2 cellular contexts compared by ENCODE assay signal in the genomic region with DNA sequence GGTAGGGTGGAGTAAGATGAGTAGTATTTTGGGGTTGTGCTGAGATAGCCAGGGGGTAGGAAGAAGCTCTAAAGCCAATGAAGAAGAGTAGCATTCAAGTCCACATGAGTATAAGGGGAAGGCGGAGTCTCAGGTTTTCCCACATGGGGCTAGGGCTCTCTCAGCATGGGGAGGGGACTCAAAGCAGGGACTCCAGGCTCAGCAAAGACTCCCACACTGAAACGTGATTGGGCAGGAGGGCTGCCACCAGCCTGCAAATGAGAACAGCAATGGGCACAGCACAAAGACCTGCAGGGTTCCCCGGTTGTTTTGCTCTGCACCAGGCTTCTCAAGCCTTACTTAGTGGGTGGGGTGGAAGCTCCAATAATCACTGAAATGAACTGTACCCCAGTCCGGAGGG.
TF ChIP-seq lines count a peak whose summit lies in the region.

No MANE protein-coding gene starts in this region.

TF ChIP-seq in SK-N-SH, 30 proteins besides CTCF, POLR2A, EP300 and RAD21 (continued from another document):
- TF ChIP-seq, protein P1, sequence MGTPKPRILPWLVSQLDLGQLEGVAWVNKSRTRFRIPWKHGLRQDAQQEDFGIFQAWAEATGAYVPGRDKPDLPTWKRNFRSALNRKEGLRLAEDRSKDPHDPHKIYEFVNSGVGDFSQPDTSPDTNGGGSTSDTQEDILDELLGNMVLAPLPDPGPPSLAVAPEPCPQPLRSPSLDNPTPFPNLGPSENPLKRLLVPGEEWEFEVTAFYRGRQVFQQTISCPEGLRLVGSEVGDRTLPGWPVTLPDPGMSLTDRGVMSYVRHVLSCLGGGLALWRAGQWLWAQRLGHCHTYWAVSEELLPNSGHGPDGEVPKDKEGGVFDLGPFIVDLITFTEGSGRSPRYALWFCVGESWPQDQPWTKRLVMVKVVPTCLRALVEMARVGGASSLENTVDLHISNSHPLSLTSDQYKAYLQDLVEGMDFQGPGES (IDR thresholded peaks at IDR 0.05; ENCODE audit: low read depth, low read length), result no peak
- TF ChIP-seq MXI1 (IDR thresholded peaks at IDR 0.05; ENCODE audit: low read depth, low read length), result no peak
- TF ChIP-seq FOXM1 (IDR thresholded peaks at IDR 0.05; ENCODE audit: low read depth), result no peak
- no peak for TF ChIP-seq EZH2phosphoT487 (IDR thresholded peaks at IDR 0.05; ENCODE audit: borderline replicate concordance, low read depth)
- TF ChIP-seq, protein P2, sequence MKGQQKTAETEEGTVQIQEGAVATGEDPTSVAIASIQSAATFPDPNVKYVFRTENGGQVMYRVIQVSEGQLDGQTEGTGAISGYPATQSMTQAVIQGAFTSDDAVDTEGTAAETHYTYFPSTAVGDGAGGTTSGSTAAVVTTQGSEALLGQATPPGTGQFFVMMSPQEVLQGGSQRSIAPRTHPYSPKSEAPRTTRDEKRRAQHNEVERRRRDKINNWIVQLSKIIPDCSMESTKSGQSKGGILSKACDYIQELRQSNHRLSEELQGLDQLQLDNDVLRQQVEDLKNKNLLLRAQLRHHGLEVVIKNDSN (IDR thresholded peaks at IDR 0.05; ENCODE audit: borderline replicate concordance, low read depth), result no peak
- TF ChIP-seq, protein P3, sequence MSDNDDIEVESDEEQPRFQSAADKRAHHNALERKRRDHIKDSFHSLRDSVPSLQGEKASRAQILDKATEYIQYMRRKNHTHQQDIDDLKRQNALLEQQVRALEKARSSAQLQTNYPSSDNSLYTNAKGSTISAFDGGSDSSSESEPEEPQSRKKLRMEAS (IDR thresholded peaks at IDR 0.05; ENCODE audit: low read depth), result no peak

TF ChIP-seq in SK-N-SH treated with all-trans-retinoic acid at 6 μM for 48 hours, 23 proteins besides CTCF, POLR2A, EP300 and RAD21 (continued from another document):
- TF ChIP-seq, protein P4, sequence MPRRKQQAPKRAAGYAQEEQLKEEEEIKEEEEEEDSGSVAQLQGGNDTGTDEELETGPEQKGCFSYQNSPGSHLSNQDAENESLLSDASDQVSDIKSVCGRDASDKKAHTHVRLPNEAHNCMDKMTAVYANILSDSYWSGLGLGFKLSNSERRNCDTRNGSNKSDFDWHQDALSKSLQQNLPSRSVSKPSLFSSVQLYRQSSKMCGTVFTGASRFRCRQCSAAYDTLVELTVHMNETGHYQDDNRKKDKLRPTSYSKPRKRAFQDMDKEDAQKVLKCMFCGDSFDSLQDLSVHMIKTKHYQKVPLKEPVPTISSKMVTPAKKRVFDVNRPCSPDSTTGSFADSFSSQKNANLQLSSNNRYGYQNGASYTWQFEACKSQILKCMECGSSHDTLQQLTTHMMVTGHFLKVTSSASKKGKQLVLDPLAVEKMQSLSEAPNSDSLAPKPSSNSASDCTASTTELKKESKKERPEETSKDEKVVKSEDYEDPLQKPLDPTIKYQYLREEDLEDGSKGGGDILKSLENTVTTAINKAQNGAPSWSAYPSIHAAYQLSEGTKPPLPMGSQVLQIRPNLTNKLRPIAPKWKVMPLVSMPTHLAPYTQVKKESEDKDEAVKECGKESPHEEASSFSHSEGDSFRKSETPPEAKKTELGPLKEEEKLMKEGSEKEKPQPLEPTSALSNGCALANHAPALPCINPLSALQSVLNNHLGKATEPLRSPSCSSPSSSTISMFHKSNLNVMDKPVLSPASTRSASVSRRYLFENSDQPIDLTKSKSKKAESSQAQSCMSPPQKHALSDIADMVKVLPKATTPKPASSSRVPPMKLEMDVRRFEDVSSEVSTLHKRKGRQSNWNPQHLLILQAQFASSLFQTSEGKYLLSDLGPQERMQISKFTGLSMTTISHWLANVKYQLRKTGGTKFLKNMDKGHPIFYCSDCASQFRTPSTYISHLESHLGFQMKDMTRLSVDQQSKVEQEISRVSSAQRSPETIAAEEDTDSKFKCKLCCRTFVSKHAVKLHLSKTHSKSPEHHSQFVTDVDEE (CRISPR knock-in tag; IDR thresholded peaks at IDR 0.05), result no peak
- TF ChIP-seq, protein P5, sequence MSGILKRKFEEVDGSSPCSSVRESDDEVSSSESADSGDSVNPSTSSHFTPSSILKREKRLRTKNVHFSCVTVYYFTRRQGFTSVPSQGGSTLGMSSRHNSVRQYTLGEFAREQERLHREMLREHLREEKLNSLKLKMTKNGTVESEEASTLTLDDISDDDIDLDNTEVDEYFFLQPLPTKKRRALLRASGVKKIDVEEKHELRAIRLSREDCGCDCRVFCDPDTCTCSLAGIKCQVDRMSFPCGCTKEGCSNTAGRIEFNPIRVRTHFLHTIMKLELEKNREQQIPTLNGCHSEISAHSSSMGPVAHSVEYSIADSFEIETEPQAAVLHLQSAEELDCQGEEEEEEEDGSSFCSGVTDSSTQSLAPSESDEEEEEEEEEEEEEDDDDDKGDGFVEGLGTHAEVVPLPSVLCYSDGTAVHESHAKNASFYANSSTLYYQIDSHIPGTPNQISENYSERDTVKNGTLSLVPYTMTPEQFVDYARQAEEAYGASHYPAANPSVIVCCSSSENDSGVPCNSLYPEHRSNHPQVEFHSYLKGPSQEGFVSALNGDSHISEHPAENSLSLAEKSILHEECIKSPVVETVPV (CRISPR knock-in tag; IDR thresholded peaks at IDR 0.05), result no peak
- TF ChIP-seq ISL1 (CRISPR knock-in tag; IDR thresholded peaks at IDR 0.05) (no peak), ESRRG (CRISPR knock-in tag; IDR thresholded peaks at IDR 0.05) (no peak), ZNF8 (CRISPR knock-in tag; IDR thresholded peaks at IDR 0.05) (no peak)
- TF ChIP-seq, protein P6, sequence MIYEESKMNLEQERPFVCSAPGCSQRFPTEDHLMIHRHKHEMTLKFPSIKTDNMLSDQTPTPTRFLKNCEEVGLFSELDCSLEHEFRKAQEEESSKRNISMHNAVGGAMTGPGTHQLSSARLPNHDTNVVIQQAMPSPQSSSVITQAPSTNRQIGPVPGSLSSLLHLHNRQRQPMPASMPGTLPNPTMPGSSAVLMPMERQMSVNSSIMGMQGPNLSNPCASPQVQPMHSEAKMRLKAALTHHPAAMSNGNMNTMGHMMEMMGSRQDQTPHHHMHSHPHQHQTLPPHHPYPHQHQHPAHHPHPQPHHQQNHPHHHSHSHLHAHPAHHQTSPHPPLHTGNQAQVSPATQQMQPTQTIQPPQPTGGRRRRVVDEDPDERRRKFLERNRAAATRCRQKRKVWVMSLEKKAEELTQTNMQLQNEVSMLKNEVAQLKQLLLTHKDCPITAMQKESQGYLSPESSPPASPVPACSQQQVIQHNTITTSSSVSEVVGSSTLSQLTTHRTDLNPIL (CRISPR knock-in tag; IDR thresholded peaks at IDR 0.05; ENCODE audit: low read depth), result no peak
- TF ChIP-seq, protein P7, sequence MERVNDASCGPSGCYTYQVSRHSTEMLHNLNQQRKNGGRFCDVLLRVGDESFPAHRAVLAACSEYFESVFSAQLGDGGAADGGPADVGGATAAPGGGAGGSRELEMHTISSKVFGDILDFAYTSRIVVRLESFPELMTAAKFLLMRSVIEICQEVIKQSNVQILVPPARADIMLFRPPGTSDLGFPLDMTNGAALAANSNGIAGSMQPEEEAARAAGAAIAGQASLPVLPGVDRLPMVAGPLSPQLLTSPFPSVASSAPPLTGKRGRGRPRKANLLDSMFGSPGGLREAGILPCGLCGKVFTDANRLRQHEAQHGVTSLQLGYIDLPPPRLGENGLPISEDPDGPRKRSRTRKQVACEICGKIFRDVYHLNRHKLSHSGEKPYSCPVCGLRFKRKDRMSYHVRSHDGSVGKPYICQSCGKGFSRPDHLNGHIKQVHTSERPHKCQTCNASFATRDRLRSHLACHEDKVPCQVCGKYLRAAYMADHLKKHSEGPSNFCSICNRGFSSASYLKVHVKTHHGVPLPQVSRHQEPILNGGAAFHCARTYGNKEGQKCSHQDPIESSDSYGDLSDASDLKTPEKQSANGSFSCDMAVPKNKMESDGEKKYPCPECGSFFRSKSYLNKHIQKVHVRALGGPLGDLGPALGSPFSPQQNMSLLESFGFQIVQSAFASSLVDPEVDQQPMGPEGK (CRISPR knock-in tag; IDR thresholded peaks at IDR 0.05; ENCODE audit: borderline replicate concordance), result no peak
